Comparison of ENCODE assay signal across 1 cellular context in the genomic region with DNA sequence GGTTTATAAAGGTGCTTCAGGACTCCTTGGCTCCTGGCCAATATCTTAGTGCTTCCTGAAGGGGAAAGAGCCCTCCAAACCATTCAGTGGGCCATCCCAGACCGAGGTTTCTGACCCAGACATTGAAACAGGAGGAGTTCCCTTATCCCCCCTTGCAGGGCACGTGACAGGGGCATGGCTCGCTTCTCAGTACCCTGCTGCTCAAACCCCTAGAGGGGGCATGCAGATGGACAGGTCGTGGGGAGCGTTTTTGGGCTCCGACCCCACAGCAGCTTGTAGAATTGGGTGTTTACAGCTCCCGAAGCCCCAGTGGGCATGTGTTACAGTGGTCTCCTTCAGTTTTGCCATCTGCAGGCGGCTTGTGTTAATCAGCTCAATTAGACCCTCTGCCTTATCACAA. TPM values are rescaled to one million over a fixed set of nuclear protein-coding genes. Genes with fewer than 3 reads are reported as not detected.
"Had no signal": no experiment of that assay in that cellular context is flagged by ENCODE, and none has a peak within 500 bp of the region (broad histone marks: within the 10 kb centered on the region; RNA-seq: fewer than 3 reads in every experiment).

No MANE protein-coding gene starts in this region.

RNA-seq across cellular contexts. Expression of a gene that starts 39.7 kb away (rescaled TPM):
- total RNA-seq: astrocyte had no signal
